ENCODE assay signal across 25 cellular contexts in the genomic region with DNA sequence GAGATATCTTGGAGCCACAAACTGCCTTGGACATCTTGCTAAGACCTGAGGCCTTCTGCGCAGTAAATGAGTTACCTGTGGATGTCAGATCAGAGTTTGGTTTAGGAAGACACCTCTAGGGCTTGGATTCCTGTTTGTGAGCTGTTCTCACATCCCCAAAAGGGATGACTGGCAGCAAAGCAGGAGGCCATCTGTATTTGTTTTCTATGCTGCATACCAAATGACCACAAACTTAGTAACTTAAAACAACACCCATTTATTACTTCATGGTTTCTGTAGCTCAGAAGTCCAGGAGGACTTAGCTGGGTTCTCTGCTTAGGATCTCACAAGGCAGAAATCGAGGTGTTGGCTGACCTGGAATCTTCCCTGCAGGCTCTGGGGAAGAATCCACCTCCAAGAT.
DNase-seq lines count a peak whose midpoint lies in the region; ATAC-seq and TF ChIP-seq lines count a peak whose summit lies in the region.
"Had no signal": no experiment of that assay in that cellular context is flagged by ENCODE, and none has a peak within 500 bp of the region (broad histone marks: within the 10 kb centered on the region; RNA-seq: fewer than 3 reads in every experiment).

No MANE protein-coding gene starts in this region.

- H3K4me3 Mint-ChIP-seq in HFFc6: no peak overlapping the region
- H3K4me3 Mint-ChIP-seq: activated CD4-positive, alpha-beta memory T cell treated with anti-CD3 and anti-CD28 coated beads for 36 hours; activated naive CD8-positive, alpha-beta T cell treated with anti-CD3 and anti-CD28 coated beads, Interleukin-2, amount 10 ng/mL, durations not matched to agents 7 days and 5 days; IgD-negative memory B cell; naive B cell; stimulated activated memory B cell treated with anti-CD40 and anti-IgM and Interleukin-4, amounts not matched to agents 10 μg/mL and 1 μg/mL and 100 μg/mL, for 72 hours had no signal

- no peak for TF ChIP-seq CTCF in AG10803 (conservative IDR thresholded peaks at IDR 0.05; ENCODE audit: low read length)
- no peak for TF ChIP-seq CTCF in HFFc6 (IDR thresholded peaks at IDR 0.05)

- ATAC-seq in HG03571 (IDR thresholded peaks at IDR 0.05; ENCODE audit: unreplicated experiment): no peak
- ATAC-seq: activated CD4-positive, CD25-positive, alpha-beta regulatory T cell treated with anti-CD3 and anti-CD28 coated beads, Interleukin-2, amount 50 U/mL, for 24 hours; stimulated activated memory B cell treated with anti-CD40 and anti-IgM and Interleukin-4, amounts not matched to agents 10 μg/mL and 1 μg/mL and 100 μg/mL, for 72 hours had no signal

- H3K27ac Mint-ChIP-seq in HFFc6: no peak overlapping the region
- H3K27ac Mint-ChIP-seq: activated CD4-positive, alpha-beta memory T cell treated with anti-CD3 and anti-CD28 coated beads for 36 hours; activated naive CD8-positive, alpha-beta T cell treated with anti-CD3 and anti-CD28 coated beads, Interleukin-2, amount 10 ng/mL, durations not matched to agents 7 days and 5 days; IgD-negative memory B cell; naive B cell; stimulated activated memory B cell treated with anti-CD40 and anti-IgM and Interleukin-4, amounts not matched to agents 10 μg/mL and 1 μg/mL and 100 μg/mL, for 72 hours had no signal

- H3K36me3 Mint-ChIP-seq in HFFc6 (ENCODE audit: low read depth): no peaks in the 10 kb centered on the region
- H3K36me3 Mint-ChIP-seq: activated CD4-positive, alpha-beta memory T cell treated with anti-CD3 and anti-CD28 coated beads for 36 hours; activated naive CD8-positive, alpha-beta T cell treated with anti-CD3 and anti-CD28 coated beads, Interleukin-2, amount 10 ng/mL, durations not matched to agents 7 days and 5 days; IgD-negative memory B cell; naive B cell; stimulated activated memory B cell treated with anti-CD40 and anti-IgM and Interleukin-4, amounts not matched to agents 10 μg/mL and 1 μg/mL and 100 μg/mL, for 72 hours had no signal

- DNase-seq in AG10803 (ENCODE audit: low read depth): peak; percentile 81
- DNase-seq in HFFc6: peak; percentile 67
- DNase-seq in astrocyte of the hippocampus (ENCODE audit: low read depth, low spot score): peak; percentile 52
- DNase-seq in hepatic stellate cell (ENCODE audit: low spot score): peak; percentile 54
- DNase-seq in anterior cingulate cortex (lab: John Stamatoyannopoulos, UW): no peak
- DNase-seq in LoVo (ENCODE audit: low spot score): no peak
- no peak for DNase-seq in NCI-H2171 treated with DMSO at 0.1 percent for 48 hours (lab: John Stamatoyannopoulos, UW)
- DNase-seq: activated CD4-positive, alpha-beta memory T cell treated with anti-CD3 and anti-CD28 coated beads for 36 hours; activated effector memory CD4-positive, alpha-beta T cell treated with Interleukin-2 at 50 U/mL for 16 hours; activated naive CD8-positive, alpha-beta T cell treated with anti-CD3 and anti-CD28 coated beads, Interleukin-2, amount 10 ng/mL, durations not matched to agents 7 days and 5 days; colonic mucosa; esophagus squamous epithelium; kidney glomerular epithelial cell; MG63; naive B cell; NCI-H1417; NCI-H2107; NCI-H510A; nucleus accumbens; T-helper 1 cell had no signal

- no peak overlapping the region for H3K4me3 ChIP-seq in AG10803 (ENCODE audit: low read length)
- H3K4me3 ChIP-seq: breast epithelium, colonic mucosa, esophagus squamous epithelium, MG63 had no signal

- H3K9me3 Mint-ChIP-seq in HFFc6: no peaks in the 10 kb centered on the region
- H3K9me3 Mint-ChIP-seq: activated CD4-positive, alpha-beta memory T cell treated with anti-CD3 and anti-CD28 coated beads for 36 hours; activated naive CD8-positive, alpha-beta T cell treated with anti-CD3 and anti-CD28 coated beads, Interleukin-2, amount 10 ng/mL, durations not matched to agents 7 days and 5 days; naive B cell; stimulated activated memory B cell treated with anti-CD40 and anti-IgM and Interleukin-4, amounts not matched to agents 10 μg/mL and 1 μg/mL and 100 μg/mL, for 72 hours had no signal

- H3K27me3 Mint-ChIP-seq in HFFc6 (ENCODE audit: insufficient read depth): peaks cover 13% of the 10 kb centered on the region

- H3K4me1 Mint-ChIP-seq in HFFc6 (ENCODE audit: low read depth): peaks cover 20% of the 10 kb centered on the region
- H3K4me1 Mint-ChIP-seq: activated naive CD8-positive, alpha-beta T cell treated with anti-CD3 and anti-CD28 coated beads, Interleukin-2, amount 10 ng/mL, durations not matched to agents 7 days and 5 days had no signal

Comparison
In these comparisons a context has a peak if more than half of its experiments do, and no peak if none do; other contexts are left out.
1. DNase-seq: peak in AG10803 (single experiment), HFFc6 (single experiment), astrocyte of the hippocampus (single experiment) and hepatic stellate cell (single experiment); none in anterior cingulate cortex (0 of 58), LoVo (single experiment) and NCI-H2171 treated with DMSO at 0.1 percent for 48 hours (single experiment).